ENCODE assay signal across 1 cellular context in the genomic region with DNA sequence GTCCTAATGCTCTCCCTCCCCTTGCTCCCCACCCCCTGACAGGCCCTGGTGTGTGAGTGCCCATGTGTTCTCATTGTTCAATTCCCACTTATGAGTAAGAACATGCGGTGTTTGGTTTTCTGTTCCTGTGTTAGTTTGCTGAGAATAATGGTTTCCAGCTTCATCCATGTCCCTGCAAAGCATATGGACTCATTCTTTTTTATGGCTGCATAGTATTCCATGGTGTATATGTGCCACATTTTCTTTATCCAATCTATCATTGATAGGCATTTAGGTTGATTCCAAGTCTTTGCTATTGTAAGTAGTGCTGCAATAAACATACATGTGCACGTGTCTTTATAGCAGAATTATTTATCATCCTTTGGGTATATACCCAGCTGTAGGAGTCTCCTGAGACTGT. TPM values are rescaled to one million over a fixed set of nuclear protein-coding genes. Genes with fewer than 3 reads are reported as not detected.
"Had no signal": no experiment of that assay in that cellular context is flagged by ENCODE, and none has a peak within 500 bp of the region (broad histone marks: within the 10 kb centered on the region; RNA-seq: fewer than 3 reads in every experiment).

No MANE protein-coding gene starts in this region.

RNA-seq across cellular contexts. Expression of a gene that starts 42.5 kb away (rescaled TPM):
- total RNA-seq: G401 had no signal
